In genomic region chr11:12170501-12170900, GRCh38 we compare ENCODE assay signal across 16 cellular contexts.
DNase-seq lines count a peak whose midpoint lies in the region; ATAC-seq and TF ChIP-seq lines count a peak whose summit lies in the region.
"Had no signal": no experiment of that assay in that cellular context is flagged by ENCODE, and none has a peak within 500 bp of the region (broad histone marks: within the 10 kb centered on the region; RNA-seq: fewer than 3 reads in every experiment).

No MANE protein-coding gene starts in this region.

- CTCF ChIA-PET in activated CD4-positive, alpha-beta T cell treated with anti-CD3 and anti-CD28 coated beads for 36 hours (lab: Charles Lee), result interaction anchor here (1.5 kb wide), 1 partner anchor 62 kb away, joined by 4 read pairs; no protein-coding TSS in a partner anchor
- CTCF ChIA-PET in Calu3 (lab: Charles Lee), result interaction anchor here (0.6 kb wide), 1 partner anchor 12 kb away, joined by 3 read pairs; no protein-coding TSS in a partner anchor

- H3K9ac ChIP-seq in adipocyte (ENCODE audit: low read length) (peak overlapping the region; percentile 43), mesenchymal stem cell (ENCODE audit: low read length) (peak overlapping the region; percentile 57)

- H3K79me1 ChIP-seq in mesenchymal stem cell (replicated peaks; ENCODE audit: low read length, poor library complexity, severe bottlenecking), result peaks cover 9% of the 10 kb centered on the region

- H3K14ac ChIP-seq in mesenchymal stem cell (ENCODE audit: low read length in 2 of 2), result peak overlapping the region in 1 of 2 experiments; percentile 2

- peaks cover 3% of the 10 kb centered on the region for H3K9me3 ChIP-seq in adipocyte (ENCODE audit: control insufficient read depth, low read length)
- H3K9me3 ChIP-seq in mesenchymal stem cell (ENCODE audit: control insufficient read depth, low read length), result no peaks in the 10 kb centered on the region
- no peaks in the 10 kb centered on the region for H3K9me3 ChIP-seq in tibial artery
- H3K9me3 ChIP-seq: gastrocnemius medialis had no signal

- H2BK15ac ChIP-seq in mesenchymal stem cell (ENCODE audit: low read depth, poor library complexity, severe bottlenecking), result peak overlapping the region; percentile 74

- no peak overlapping the region for H2BK5ac ChIP-seq in mesenchymal stem cell (ENCODE audit: low read depth, low read length, poor library complexity, severe bottlenecking)

- peak overlapping the region; percentile 78 to 93 for H3K4ac ChIP-seq in mesenchymal stem cell (ENCODE audit: low read depth in 1 of 2, low read length in 2 of 2)

- TF ChIP-seq CTCF in tibial artery (IDR thresholded peaks at IDR 0.05), result no peak
- TF ChIP-seq CTCF in Calu3 (IDR thresholded peaks at IDR 0.05; ENCODE audit: unreplicated experiment), result no peak

- DNase-seq in activated CD4-positive, alpha-beta T cell treated with anti-CD3 and anti-CD28 coated beads for 36 hours, result no peak
- DNase-seq in activated CD4-positive, alpha-beta T cell treated with anti-CD3 and anti-CD28 coated beads, Interleukin-2, amount 50 U/mL, for 1 hour, result no peak
- no peak for DNase-seq in adipocyte (ENCODE audit: low read depth)
- no peak for DNase-seq in mesenchymal stem cell
- no peak for DNase-seq in tibial artery
- no peak for DNase-seq in Calu3
- DNase-seq in middle frontal gyrus (ENCODE audit: extremely low spot score, low spot score), result no peak
- DNase-seq in cerebellum (ENCODE audit: low spot score), result no peak
- DNase-seq: activated naive CD4-positive, alpha-beta T cell treated with anti-CD3 and anti-CD28 coated beads, Interleukin-2, amount 50 U/mL, for 16 hours; CD4-positive, CD25-positive, alpha-beta regulatory T cell; DMS79 treated with DMSO at 0.1 percent for 48 hours; NCI-H1930; NCI-H524; T1000 had no signal

- H3K27me3 ChIP-seq in adipocyte (replicated peaks; ENCODE audit: control insufficient read depth, insufficient read depth, low read length) (no peaks in the 10 kb centered on the region), mesenchymal stem cell (ENCODE audit: control insufficient read depth in 1 of 2, insufficient read depth in 1 of 2, low read length in 2 of 2) (no peaks in the 10 kb centered on the region), tibial artery (no peaks in the 10 kb centered on the region)
- H3K27me3 ChIP-seq: gastrocnemius medialis had no signal

- intact Hi-C loops in activated CD4-positive, alpha-beta T cell treated with anti-CD3 and anti-CD28 coated beads for 36 hours (cut with DNase I, micrococcal nuclease), result no loop called here
- intact Hi-C loops in tibial artery (cut with DNase I; ENCODE audit: low total_unique reads), result no loop called here
- intact Hi-C loops in Calu3 (cut with micrococcal nuclease; ENCODE audit: unreplicated experiment), result no loop called here

- H2AFZ ChIP-seq in mesenchymal stem cell (ENCODE audit: low read depth, low read length), result no peak overlapping the region

- H3K27me3 Mint-ChIP-seq in activated CD4-positive, alpha-beta T cell treated with anti-CD3 and anti-CD28 coated beads for 36 hours, result no peaks in the 10 kb centered on the region
- no peaks in the 10 kb centered on the region for H3K27me3 Mint-ChIP-seq in Calu3 (ENCODE audit: unreplicated experiment)
- H3K27me3 Mint-ChIP-seq: CD4-positive, CD25-positive, alpha-beta regulatory T cell had no signal

- peak overlapping the region; percentile 50 for H2BK120ac ChIP-seq in mesenchymal stem cell (ENCODE audit: low read depth, low read length)

- peak overlapping the region; percentile 73 for H4K91ac ChIP-seq in mesenchymal stem cell (ENCODE audit: low read length)

- H2BK12ac ChIP-seq in mesenchymal stem cell (ENCODE audit: low read length in 2 of 2), result peak overlapping the region; percentile 7 to 96

- no peak overlapping the region for H3K4me3 Mint-ChIP-seq in activated CD4-positive, alpha-beta T cell treated with anti-CD3 and anti-CD28 coated beads for 36 hours
- no peak overlapping the region for H3K4me3 Mint-ChIP-seq in Calu3 (ENCODE audit: low read depth, unreplicated experiment)
- H3K4me3 Mint-ChIP-seq: CD4-positive, CD25-positive, alpha-beta regulatory T cell had no signal

- POLR2A ChIA-PET in activated CD4-positive, alpha-beta T cell treated with anti-CD3 and anti-CD28 coated beads for 36 hours (lab: Charles Lee), result no interaction called here

- H3K36me3 Mint-ChIP-seq in activated CD4-positive, alpha-beta T cell treated with anti-CD3 and anti-CD28 coated beads for 36 hours (ENCODE audit: low read depth), result peaks cover 29% of the 10 kb centered on the region
- peaks cover 28% of the 10 kb centered on the region for H3K36me3 Mint-ChIP-seq in Calu3 (ENCODE audit: insufficient read depth, unreplicated experiment)
- H3K36me3 Mint-ChIP-seq: CD4-positive, CD25-positive, alpha-beta regulatory T cell had no signal

- H3K27ac ChIP-seq in mesenchymal stem cell (ENCODE audit: low read length, poor library complexity, severe bottlenecking), result peak overlapping the region; percentile 48
- peak overlapping the region; percentile 91 to 93 for H3K27ac ChIP-seq in tibial artery
- H3K27ac ChIP-seq: gastrocnemius medialis had no signal

- peak overlapping the region; percentile 94 for H4K8ac ChIP-seq in mesenchymal stem cell (ENCODE audit: low read length)

- H3K4me1 ChIP-seq in adipocyte (ENCODE audit: control insufficient read depth, insufficient read depth, low read length) (peaks cover 15% of the 10 kb centered on the region), mesenchymal stem cell (ENCODE audit: control insufficient read depth, insufficient read depth, low read depth, low read length) (peaks cover 22% of the 10 kb centered on the region), tibial artery (peaks cover 0 to 100% (median 45%) of the 10 kb centered on the region in 4 donors)
- H3K4me1 ChIP-seq: gastrocnemius medialis had no signal

- H2AK5ac ChIP-seq in mesenchymal stem cell (ENCODE audit: low read length, severe bottlenecking), result peak overlapping the region; percentile 92

- H3K36me3 ChIP-seq in adipocyte (ENCODE audit: control insufficient read depth, insufficient read depth, low read length, severe bottlenecking) (peaks cover 3% of the 10 kb centered on the region), mesenchymal stem cell (ENCODE audit: control insufficient read depth in 1 of 2, insufficient read depth in 2 of 2, low read depth in 1 of 2, low read length in 2 of 2) (peaks cover 9 to 15% of the 10 kb centered on the region in 2 experiments), tibial artery (peaks cover 3 to 5% (median 3%) of the 10 kb centered on the region in 3 donors)
- H3K36me3 ChIP-seq: gastrocnemius medialis had no signal

- no peak for ATAC-seq in activated CD4-positive, alpha-beta T cell treated with anti-CD3 and anti-CD28 coated beads for 36 hours

- H3K4me3 ChIP-seq in adipocyte (ENCODE audit: low read length), result peak overlapping the region; percentile 52
- no peak overlapping the region for H3K4me3 ChIP-seq in mesenchymal stem cell (ENCODE audit: insufficient read depth in 1 of 2, low read depth in 1 of 2, low read length in 2 of 2)
- no peak overlapping the region for H3K4me3 ChIP-seq in tibial artery
- H3K4me3 ChIP-seq: gastrocnemius medialis, lung had no signal

- H3K23ac ChIP-seq in mesenchymal stem cell (ENCODE audit: low read length in 2 of 2), result no peak overlapping the region

- no peak overlapping the region for H3K4me2 ChIP-seq in mesenchymal stem cell (ENCODE audit: low read length, poor library complexity, severe bottlenecking)

- peak overlapping the region; percentile 53 for H3K27ac Mint-ChIP-seq in activated CD4-positive, alpha-beta T cell treated with anti-CD3 and anti-CD28 coated beads for 36 hours
- no peak overlapping the region for H3K27ac Mint-ChIP-seq in Calu3 (ENCODE audit: unreplicated experiment)

- no TSS peak for BruUV-seq in Calu3 (replicated peaks; lab: Mats Ljungman, UMichigan)

- peak overlapping the region; percentile 55 to 80 for H3K18ac ChIP-seq in mesenchymal stem cell (ENCODE audit: low read depth in 1 of 2, low read length in 2 of 2)

- WGBS in mesenchymal stem cell, result 98% methylated on average over 3 of the region's 3 CpGs

- peaks cover 3% of the 10 kb centered on the region for H3K9me3 Mint-ChIP-seq in activated CD4-positive, alpha-beta T cell treated with anti-CD3 and anti-CD28 coated beads for 36 hours (ENCODE audit: low read depth)
- no peaks in the 10 kb centered on the region for H3K9me3 Mint-ChIP-seq in Calu3 (ENCODE audit: low read depth, unreplicated experiment)

- H3K4me1 Mint-ChIP-seq in activated CD4-positive, alpha-beta T cell treated with anti-CD3 and anti-CD28 coated beads for 36 hours, result peaks cover 49% of the 10 kb centered on the region
- peaks cover 61% of the 10 kb centered on the region for H3K4me1 Mint-ChIP-seq in Calu3 (ENCODE audit: low read depth, unreplicated experiment)
